In the genomic region with DNA sequence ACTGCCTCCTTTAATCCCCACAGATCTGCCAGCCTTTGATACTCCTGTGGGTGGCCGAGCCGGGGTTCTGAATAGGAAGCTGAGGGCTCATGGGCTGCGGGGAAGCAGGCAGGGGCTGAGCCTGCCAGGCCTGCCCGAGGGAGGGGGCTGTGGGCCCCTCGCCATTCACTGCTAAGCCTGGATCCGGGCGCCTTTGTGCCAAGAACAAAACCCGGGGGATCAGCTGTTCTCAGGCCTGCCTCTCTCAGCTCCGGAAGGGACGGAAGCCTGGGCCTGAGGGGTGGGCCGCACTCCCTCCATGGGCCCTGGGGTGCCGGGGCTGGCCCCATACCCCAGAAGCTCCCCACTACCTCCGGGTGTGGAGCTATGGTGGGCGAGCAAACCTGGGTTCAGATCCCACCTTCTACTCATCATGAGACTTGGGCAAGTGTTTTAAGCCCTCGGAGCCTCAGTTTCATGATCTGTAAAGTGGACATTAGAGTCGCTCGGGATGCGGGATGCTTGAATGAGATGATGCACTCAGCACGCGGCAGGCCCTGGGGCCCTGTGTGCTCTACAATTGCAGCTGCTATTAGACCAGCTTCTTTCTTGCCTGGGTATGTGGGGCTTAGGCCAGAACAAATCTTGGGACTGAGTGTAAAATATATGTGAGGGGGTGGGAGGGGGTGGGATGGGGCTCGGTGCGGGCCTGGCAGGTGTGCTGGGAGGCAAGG, we compare ENCODE assay signal across 10 cellular contexts. TPM values are rescaled to one million over a fixed set of nuclear protein-coding genes. Genes with fewer than 3 reads are reported as not detected.
DNase-seq lines count a peak whose midpoint lies in the region; TF ChIP-seq lines count a peak whose summit lies in the region.
"Had no signal": no experiment of that assay in that cellular context is flagged by ENCODE, and none has a peak within 500 bp of the region (broad histone marks: within the 10 kb centered on the region; RNA-seq: fewer than 3 reads in every experiment).

No MANE protein-coding gene starts in this region.

- in situ Hi-C loops in GM13976 (cut with MboI; ENCODE audit: low sequenced_read_pairs, unreplicated experiment) = no loop called here

- DNase-seq in PC-9 = no peak
- no peak for DNase-seq in colonic mucosa
- no peak for DNase-seq in suprapubic skin (ENCODE audit: low spot score in 2 of 2)
- no peak for DNase-seq in NCI-H2227 treated with DMSO at 0.1 percent for 48 hours (lab: John Stamatoyannopoulos, UW)
- no peak for DNase-seq in AG08395 (ENCODE audit: low spot score)
- no peak for DNase-seq in GM13976 (ENCODE audit: low spot score)
- DNase-seq in SW 1271 (lab: John Stamatoyannopoulos, UW) = no peak
- DNase-seq: DMS 273 treated with DMSO at 0.1 percent for 48 hours had no signal

- H2AFZ ChIP-seq in PC-9 = no peak overlapping the region

- no peaks in the 10 kb centered on the region for H3K36me3 ChIP-seq in PC-9 (ENCODE audit: low read depth)
- H3K36me3 ChIP-seq in colonic mucosa = no peaks in the 10 kb centered on the region
- no peaks in the 10 kb centered on the region for H3K36me3 ChIP-seq in mesodermal cell (ENCODE audit: control insufficient read depth, insufficient read depth, low read length)
- no peaks in the 10 kb centered on the region for H3K36me3 ChIP-seq in suprapubic skin

- BruUV-seq in PC-9 (replicated peaks; lab: Mats Ljungman, UMichigan) = no TSS peak

- H3F3A ChIP-seq in PC-9 (ENCODE audit: insufficient read depth, low read depth) = peaks cover 44% of the 10 kb centered on the region

- no peaks in the 10 kb centered on the region for H3K9me2 ChIP-seq in PC-9 (ENCODE audit: insufficient read depth)

- intact Hi-C loops in PC-9 (cut with micrococcal nuclease; ENCODE audit: unreplicated experiment) (loop anchor here (5.0 kb wide), 1 partner anchor 373 kb away; no protein-coding TSS in a partner anchor), colonic mucosa (cut with DNase I) (no loop called here)

- CTCF ChIA-PET in PC-9 (lab: Charles Lee) = interaction anchor here (0.6 kb wide), 1 partner anchor 13 kb away, joined by 7 read pairs; no protein-coding TSS in a partner anchor

- no peak for TF ChIP-seq EP300 in suprapubic skin (IDR thresholded peaks at IDR 0.05)

- 89 to 93% methylated on average over 14 to 20 of the region's 22 CpGs for WGBS in mesodermal cell (ENCODE audit: insufficient coverage in 2 of 2), 2 experiments
- WGBS in suprapubic skin = 40% methylated on average over 2 of the region's 22 CpGs

- peak overlapping the region in 1 of 2 donors; percentile 79 for H3K9ac ChIP-seq in colonic mucosa (ENCODE audit: low read depth in 2 of 2, low read length in 2 of 2)

- H3K4me2 ChIP-seq in PC-9 = peak overlapping the region; percentile 70

- H3K27ac ChIP-seq in PC-9 = peak overlapping the region; percentile 98
- H3K27ac ChIP-seq in colonic mucosa = peak overlapping the region; percentile 66
- H3K27ac ChIP-seq in mesodermal cell (ENCODE audit: low read depth, low read length, severe bottlenecking) = peak overlapping the region; percentile 73
- peak overlapping the region; percentile 78 for H3K27ac ChIP-seq in suprapubic skin

- H3K9me3 ChIP-seq in PC-9 (ENCODE audit: insufficient read depth, low read depth) (no peaks in the 10 kb centered on the region), colonic mucosa (no peaks in the 10 kb centered on the region), mesodermal cell (ENCODE audit: control insufficient read depth, low read length) (peaks cover 4% of the 10 kb centered on the region), suprapubic skin (no peaks in the 10 kb centered on the region)

- no peaks in the 10 kb centered on the region; the same call in 1 of the 2 replicates for H3K79me2 ChIP-seq in PC-9 (ENCODE audit: low read depth)

- H3K4me1 ChIP-seq in PC-9 (replicated peaks; ENCODE audit: insufficient read depth) (peaks cover 95% of the 10 kb centered on the region), colonic mucosa (peaks cover 30% of the 10 kb centered on the region), mesodermal cell (ENCODE audit: control insufficient read depth, insufficient read depth, low read length, poor library complexity, severe bottlenecking) (peaks cover 49% of the 10 kb centered on the region), suprapubic skin (peaks cover 42% of the 10 kb centered on the region)

- TF ChIP-seq CTCF in PC-9 (conservative IDR thresholded peaks at IDR 0.05) = no peak
- TF ChIP-seq CTCF in colonic mucosa (IDR thresholded peaks at IDR 0.05) = no peak
- no peak for TF ChIP-seq CTCF in suprapubic skin (IDR thresholded peaks at IDR 0.05)
- TF ChIP-seq CTCF in GM13976 (IDR thresholded peaks at IDR 0.05; ENCODE audit: borderline replicate concordance, control extremely low read depth, extremely low read depth, insufficient read depth, missing control alignments) = no peak

- POLR2A ChIA-PET in PC-9 (lab: Charles Lee; ENCODE audit: unreplicated experiment) = interaction anchor here (0.7 to 0.8 kb wide), 2 partner anchors 30 to 50 kb away, joined by 3 to 4 read pairs; no protein-coding TSS in a partner anchor

- no peak for TF ChIP-seq POLR2A in suprapubic skin (IDR thresholded peaks at IDR 0.05)

- no peaks in the 10 kb centered on the region for H3K27me3 ChIP-seq in PC-9 (ENCODE audit: insufficient read depth, low read depth)
- H3K27me3 ChIP-seq in colonic mucosa = no peaks in the 10 kb centered on the region
- H3K27me3 ChIP-seq in suprapubic skin = no peaks in the 10 kb centered on the region

- no peaks in the 10 kb centered on the region for H4K20me1 ChIP-seq in PC-9 (ENCODE audit: insufficient read depth)

- no peak overlapping the region for H3K4me3 ChIP-seq in PC-9
- no peak overlapping the region for H3K4me3 ChIP-seq in colonic mucosa
- H3K4me3 ChIP-seq in mesodermal cell (ENCODE audit: extremely low read depth, insufficient read depth, low read length, poor library complexity, severe bottlenecking) = no peak overlapping the region
- no peak overlapping the region for H3K4me3 ChIP-seq in suprapubic skin

RNA-seq across cellular contexts. Expression of gene EPHA2, which starts 19.2 kb away (rescaled TPM):
- 48.3 and 65.8 TPM in 2 replicates for total RNA-seq in PC-9 (2021)
- total RNA-seq in colonic mucosa = 10 to 100 TPM; 15.7 to 40.8 TPM
- 89.4 TPM for polyA plus RNA-seq in mesodermal cell (2013, experiment 1 of 2)
- polyA plus RNA-seq in mesodermal cell (2013, experiment 2 of 2) = 69.9 TPM
- 100 to 1,000 TPM in 3 of 4 donors, 10 to 100 TPM in 1; 59.0 to 145 (median 104) TPM for total RNA-seq in suprapubic skin
- total RNA-seq: activated T-helper 2 cell treated with anti-CD3 and anti-CD28 coated beads, Interferon-gamma antibody, Interleukin-2, Interleukin-4, amounts not matched to agents 10 μg/mL and 5 μg/mL and 100 μg/mL, durations not matched to agents 14 hours and 24 hours and 36 hours had no signal

RNA-seq across cellular contexts. Expression of gene ARHGEF19, which starts 37.4 kb away (rescaled TPM):
- total RNA-seq in PC-9 (2021) (38.5 and 44.3 TPM in 2 replicates), colonic mucosa (1 to 10 TPM; 5.8 to 9.0 TPM), suprapubic skin (10 to 100 TPM; 33.0 to 83.8 (median 45.7) TPM)
- 9.8 TPM for polyA plus RNA-seq in mesodermal cell (2013, experiment 1 of 2)
- 7.7 TPM for polyA plus RNA-seq in mesodermal cell (2013, experiment 2 of 2)
